In the genomic region with DNA sequence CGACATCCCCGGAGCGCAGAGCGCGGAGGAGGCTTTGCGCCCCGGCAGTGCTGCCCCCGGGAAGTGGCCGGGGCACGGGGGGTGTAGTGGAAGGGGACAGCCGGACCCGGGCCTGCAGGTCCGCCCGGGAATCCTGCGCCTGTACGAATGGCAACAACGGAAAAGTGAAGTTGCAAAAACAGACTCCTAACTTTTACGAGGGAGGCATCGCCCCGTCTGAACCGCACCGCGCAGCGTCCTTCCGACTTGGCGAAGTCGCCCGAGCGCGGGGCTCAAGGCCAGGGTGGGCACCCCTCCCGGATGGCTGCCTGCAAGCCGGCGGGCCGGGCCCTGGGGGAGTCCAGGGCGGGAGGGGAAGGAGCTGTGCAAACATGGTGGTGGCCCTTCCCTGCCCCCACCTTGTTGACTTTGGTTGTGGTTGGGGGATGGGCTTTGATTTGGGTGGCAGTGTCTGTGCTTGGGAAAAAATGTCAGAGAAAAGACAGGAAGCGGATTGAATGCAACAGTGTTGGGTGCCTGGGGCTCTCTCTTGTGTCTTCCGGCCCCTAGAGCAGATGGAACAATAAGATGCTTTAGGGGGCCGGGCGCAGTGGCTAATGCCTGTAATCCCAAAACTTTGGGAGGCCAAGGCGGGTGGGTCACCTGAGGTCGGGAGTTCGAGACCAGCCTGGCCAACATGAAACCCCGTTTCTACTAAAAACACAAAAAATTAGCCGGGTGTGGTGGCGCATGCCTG, we compare ENCODE assay signal across 8 cellular contexts. TPM values are rescaled to one million over a fixed set of nuclear protein-coding genes. Genes with fewer than 3 reads are reported as not detected.
DNase-seq lines count a peak whose midpoint lies in the region.

No MANE protein-coding gene starts in this region.

- H3K9me3 ChIP-seq in mononuclear cell (ENCODE audit: low read depth, low read length), result no peaks in the 10 kb centered on the region

- DNase-seq in activated T-cell treated with anti-CD3 and anti-CD28 coated beads for 1 hour (ENCODE audit: low read depth) (peak; percentile 58), activated T-cell treated with anti-CD3 and anti-CD28 coated beads for 4 hours (no peak), NCI-H526 (lab: John Stamatoyannopoulos, UW) (peak; percentile 29 to 58), epidermal melanocyte (ENCODE audit: insufficient read length, low spot score) (peak; percentile 89), MV-4-11 (lab: John Stamatoyannopoulos, UW) (no peak)
- peak; percentile 84 for DNase-seq in activated CD8-positive, alpha-beta memory T cell treated with anti-CD3 and anti-CD28 coated beads for 24 hours

- H3K27me3 ChIP-seq in mononuclear cell (ENCODE audit: insufficient read depth, low read length), result no peaks in the 10 kb centered on the region

- no peaks in the 10 kb centered on the region for H3K9me3 Mint-ChIP-seq in stimulated activated naive CD8-positive, alpha-beta T cell treated with anti-CD3 and anti-CD28 coated beads, Interleukin-15, Interleukin-2, amounts not matched to agents 100 ng/mL and 50 ng/mL, for 24 hours

- peaks cover 18% of the 10 kb centered on the region for H3K36me3 Mint-ChIP-seq in stimulated activated naive CD8-positive, alpha-beta T cell treated with anti-CD3 and anti-CD28 coated beads, Interleukin-15, Interleukin-2, amounts not matched to agents 100 ng/mL and 50 ng/mL, for 24 hours (ENCODE audit: low read depth)

- peaks cover 52% of the 10 kb centered on the region for H3K4me1 ChIP-seq in mononuclear cell (ENCODE audit: insufficient read depth, low read length)

- H3K27me3 Mint-ChIP-seq in stimulated activated naive CD8-positive, alpha-beta T cell treated with anti-CD3 and anti-CD28 coated beads, Interleukin-15, Interleukin-2, amounts not matched to agents 100 ng/mL and 50 ng/mL, for 24 hours, result no peaks in the 10 kb centered on the region

- H3K4me3 Mint-ChIP-seq in stimulated activated naive CD8-positive, alpha-beta T cell treated with anti-CD3 and anti-CD28 coated beads, Interleukin-15, Interleukin-2, amounts not matched to agents 100 ng/mL and 50 ng/mL, for 24 hours, result peak overlapping the region; percentile 90

- peaks cover 73% of the 10 kb centered on the region for H3K4me1 Mint-ChIP-seq in stimulated activated naive CD8-positive, alpha-beta T cell treated with anti-CD3 and anti-CD28 coated beads, Interleukin-15, Interleukin-2, amounts not matched to agents 100 ng/mL and 50 ng/mL, for 24 hours (ENCODE audit: low read depth)

- H3K27ac Mint-ChIP-seq in stimulated activated naive CD8-positive, alpha-beta T cell treated with anti-CD3 and anti-CD28 coated beads, Interleukin-15, Interleukin-2, amounts not matched to agents 100 ng/mL and 50 ng/mL, for 24 hours, result peak overlapping the region; percentile 95

- peak overlapping the region; percentile 84 for H3K4me3 ChIP-seq in mononuclear cell (ENCODE audit: low read length)

RNA-seq across cellular contexts. Expression of gene RNF213, which starts 0.7 kb away (rescaled TPM):
- 234 TPM for total RNA-seq in mononuclear cell

RNA-seq across cellular contexts. Expression of gene SLC26A11, which starts 41.1 kb away (rescaled TPM):
- total RNA-seq in mononuclear cell, result 21.9 TPM

RNA-seq across cellular contexts. Expression of gene SGSH, which starts 41.2 kb away (rescaled TPM):
- 31.3 TPM for total RNA-seq in mononuclear cell

Comparison
In these comparisons a context has a peak if more than half of its experiments do, and no peak if none do; other contexts are left out.
1. DNase-seq: peak in activated T-cell treated with anti-CD3 and anti-CD28 coated beads for 1 hour (single experiment), NCI-H526 (2 of 2), activated CD8-positive, alpha-beta memory T cell treated with anti-CD3 and anti-CD28 coated beads for 24 hours (single experiment) and epidermal melanocyte (single experiment); none in activated T-cell treated with anti-CD3 and anti-CD28 coated beads for 4 hours (single experiment) and MV-4-11 (single experiment).